In genomic region chr3:152281032-152281713, GRCh38 we compare ENCODE assay signal across 9 cellular contexts. TPM values are rescaled to one million over a fixed set of nuclear protein-coding genes. Genes with fewer than 3 reads are reported as not detected.
DNase-seq lines count a peak whose midpoint lies in the region; ATAC-seq and TF ChIP-seq lines count a peak whose summit lies in the region.
"Had no signal": no experiment of that assay in that cellular context is flagged by ENCODE, and none has a peak within 500 bp of the region (broad histone marks: within the 10 kb centered on the region; RNA-seq: fewer than 3 reads in every experiment).

No MANE protein-coding gene starts in this region.

- H3K79me2 ChIP-seq in H9 (ENCODE audit: insufficient read depth, low read length), result peaks cover 4% of the 10 kb centered on the region; the same call in 1 of the 2 replicates

- H2AK5ac ChIP-seq in H9 (ENCODE audit: insufficient read length, low read length), result no peak overlapping the region

- no peak overlapping the region for H3K23ac ChIP-seq in H9 (ENCODE audit: insufficient read length, low read depth, low read length)

- no peak overlapping the region for H2BK120ac ChIP-seq in H9 (ENCODE audit: low read depth, low read length, poor library complexity, severe bottlenecking)

- no peak overlapping the region for H2AFZ ChIP-seq in H9 (ENCODE audit: low read length)
- H2AFZ ChIP-seq: parathyroid adenoma had no signal

- peaks cover 5% of the 10 kb centered on the region for H3K36me3 Mint-ChIP-seq in activated naive CD4-positive, alpha-beta T cell treated with anti-CD3 and anti-CD28 coated beads, Interleukin-2, amount 50 U/mL, for 24 hours
- H3K36me3 Mint-ChIP-seq in type B pancreatic cell (peaks cover 4% of the 10 kb centered on the region), H9 (ENCODE audit: insufficient read depth in 1 of 3, low read depth in 3 of 3) (no peaks in the 10 kb centered on the region)

- H2BK15ac ChIP-seq in H9 (ENCODE audit: low read depth, low read length), result no peak overlapping the region

- peak overlapping the region in 50 of 59 donors; percentile 2 to 77 (median 54) for H3K27ac ChIP-seq in dorsolateral prefrontal cortex
- no peak overlapping the region for H3K27ac ChIP-seq in foreskin keratinocyte
- no peak overlapping the region for H3K27ac ChIP-seq in H9 (ENCODE audit: insufficient read length, low read depth, low read length)
- H3K27ac ChIP-seq: parathyroid adenoma had no signal

- H2BK12ac ChIP-seq in H9 (ENCODE audit: insufficient read length, low read depth, low read length), result no peak overlapping the region

- H4K20me1 ChIP-seq in H9 (ENCODE audit: control insufficient read depth, insufficient read depth, insufficient read length), result no peaks in the 10 kb centered on the region

- H2BK5ac ChIP-seq in H9 (ENCODE audit: insufficient read length, low read length), result no peak overlapping the region

- H3K4me3 ChIP-seq in dorsolateral prefrontal cortex, result peak overlapping the region in 2 of 59 donors; percentile 10 to 11

- ATAC-seq in HG03280 (IDR thresholded peaks at IDR 0.05; ENCODE audit: unreplicated experiment), result peak; percentile 80
- ATAC-seq in foreskin keratinocyte, result no peak

- H3K23me2 ChIP-seq in H9 (ENCODE audit: insufficient read length, low read depth, low read length, poor library complexity, severe bottlenecking), result no peaks in the 10 kb centered on the region

- intact Hi-C loops in dorsolateral prefrontal cortex (cut with DNase I), result no loop called here

- H3K79me1 ChIP-seq in H9 (ENCODE audit: insufficient read depth, low read depth, low read length, poor library complexity, severe bottlenecking), result no peaks in the 10 kb centered on the region

- no peak overlapping the region for H3K4ac ChIP-seq in H9 (ENCODE audit: low read depth, low read length)

- H4K8ac ChIP-seq in H9 (replicated peaks; ENCODE audit: insufficient read length, low read depth, low read length), result no peak overlapping the region

- H4K91ac ChIP-seq in H9 (ENCODE audit: insufficient read length, low read depth, low read length), result no peak overlapping the region

- no peak overlapping the region for H2BK20ac ChIP-seq in H9 (ENCODE audit: low read depth, low read length, poor library complexity, severe bottlenecking)

- WGBS in H9 (ENCODE audit: extremely low coverage, insufficient read length, low lambda C conversion rate), result no CpG with 5 or more reads among the region's 4 CpGs

- peak overlapping the region; percentile 92 for H3K27ac Mint-ChIP-seq in activated naive CD4-positive, alpha-beta T cell treated with anti-CD3 and anti-CD28 coated beads, Interleukin-2, amount 50 U/mL, for 24 hours
- H3K27ac Mint-ChIP-seq in type B pancreatic cell, result peak overlapping the region; percentile 16
- H3K27ac Mint-ChIP-seq in H9, result no peak overlapping the region; a peak in 1 of 7 replicates

- no peaks in the 10 kb centered on the region for H3K9me3 ChIP-seq in H9 (ENCODE audit: control insufficient read depth, low read depth, low read length)

- H3K18ac ChIP-seq in H9 (ENCODE audit: insufficient read length, low read depth, low read length), result no peak overlapping the region

- peaks cover 85% of the 10 kb centered on the region for H3K4me1 Mint-ChIP-seq in activated naive CD4-positive, alpha-beta T cell treated with anti-CD3 and anti-CD28 coated beads, Interleukin-2, amount 50 U/mL, for 24 hours
- H3K4me1 Mint-ChIP-seq in type B pancreatic cell (ENCODE audit: unreplicated experiment), result peaks cover 55% of the 10 kb centered on the region
- H3K4me1 Mint-ChIP-seq in H9, result peaks cover 29 to 33% of the 10 kb centered on the region in 2 experiments

- no peak overlapping the region for H3K9ac ChIP-seq in H9 (ENCODE audit: extremely low read depth, insufficient read length, low read length)
- H3K9ac ChIP-seq: parathyroid adenoma had no signal

- H3K14ac ChIP-seq in H9 (ENCODE audit: insufficient read depth, low read length), result no peak overlapping the region

- H3K4me2 ChIP-seq in H9 (ENCODE audit: insufficient read depth, insufficient read length, low read length), result no peak overlapping the region

- H3K9me3 Mint-ChIP-seq in activated naive CD4-positive, alpha-beta T cell treated with anti-CD3 and anti-CD28 coated beads, Interleukin-2, amount 50 U/mL, for 24 hours, result no peaks in the 10 kb centered on the region
- H3K9me3 Mint-ChIP-seq in type B pancreatic cell, result no peaks in the 10 kb centered on the region
- H3K9me3 Mint-ChIP-seq in H9, result no peaks in the 10 kb centered on the region

- no peak overlapping the region for H4K5ac ChIP-seq in H9 (ENCODE audit: insufficient read length, low read depth, low read length)

- H3K4me1 ChIP-seq in foreskin keratinocyte (peaks cover 14% of the 10 kb centered on the region), H9 (ENCODE audit: insufficient read depth, low read length) (peaks cover 2% of the 10 kb centered on the region; the same call in 1 of the 2 replicates)

- DNase-seq in activated naive CD4-positive, alpha-beta T cell treated with Interleukin-2 at 50 U/mL for 16 hours, result no peak
- DNase-seq in dorsolateral prefrontal cortex (no peak), type B pancreatic cell (ENCODE audit: extremely low spot score, unreplicated experiment) (no peak), NCI-H345 (lab: John Stamatoyannopoulos, UW) (no peak), foreskin keratinocyte (no peak), H9 (no peak)

- H3K27me3 ChIP-seq in dorsolateral prefrontal cortex (no peaks in the 10 kb centered on the region), foreskin keratinocyte (no peaks in the 10 kb centered on the region), H9 (ENCODE audit: insufficient read depth, low read length) (no peaks in the 10 kb centered on the region)

- TF ChIP-seq CTCF in dorsolateral prefrontal cortex (IDR thresholded peaks at IDR 0.05 in 54 of 56, conservative IDR thresholded peaks at IDR 0.05 in 2 of 56; ENCODE audit: low read depth in 1 of 56, partially characterized antibody in 56 of 56) (no peak), type B pancreatic cell (conservative IDR thresholded peaks at IDR 0.05) (no peak), foreskin keratinocyte (conservative IDR thresholded peaks at IDR 0.05) (no peak), H9 (conservative IDR thresholded peaks at IDR 0.05) (no peak)

- peak overlapping the region; percentile 74 for H3K4me3 Mint-ChIP-seq in activated naive CD4-positive, alpha-beta T cell treated with anti-CD3 and anti-CD28 coated beads, Interleukin-2, amount 50 U/mL, for 24 hours
- H3K4me3 Mint-ChIP-seq in type B pancreatic cell (peak overlapping the region; percentile 4), H9 (no peak overlapping the region)

- H3K56ac ChIP-seq in H9 (ENCODE audit: insufficient read length, low read depth, low read length), result no peak overlapping the region

- H3T11ph ChIP-seq in H9 (ENCODE audit: low read length), result no peak overlapping the region

- H3K27me3 Mint-ChIP-seq in activated naive CD4-positive, alpha-beta T cell treated with anti-CD3 and anti-CD28 coated beads, Interleukin-2, amount 50 U/mL, for 24 hours, result no peaks in the 10 kb centered on the region
- no peaks in the 10 kb centered on the region for H3K27me3 Mint-ChIP-seq in type B pancreatic cell
- no peaks in the 10 kb centered on the region for H3K27me3 Mint-ChIP-seq in H9 (ENCODE audit: low read depth)

RNA-seq across cellular contexts. Expression of gene MBNL1, which starts 12.4 kb away (rescaled TPM):
- total RNA-seq in dorsolateral prefrontal cortex, result 100 to 1,000 TPM; 106 to 168 (median 132) TPM
- 61.2 and 69.4 TPM in 2 replicates for total RNA-seq in type B pancreatic cell (ENCODE audit: low replicate concordance)
- 66.8 and 72.7 TPM in 2 replicates for total RNA-seq in foreskin keratinocyte
- polyA plus RNA-seq in foreskin keratinocyte, result 14.1 and 16.8 TPM in 2 replicates
- total RNA-seq in H9 (2021), result 14.9 and 15.2 TPM in 2 replicates

Comparison
In these comparisons a context has a peak if more than half of its experiments do, and no peak if none do; other contexts are left out.
1. H3K27ac Mint-ChIP-seq: peak in activated naive CD4-positive, alpha-beta T cell treated with anti-CD3 and anti-CD28 coated beads, Interleukin-2, amount 50 U/mL, for 24 hours (single experiment) and type B pancreatic cell (single experiment); none in H9 (0 of 3).
2. H3K4me3 Mint-ChIP-seq: peak in activated naive CD4-positive, alpha-beta T cell treated with anti-CD3 and anti-CD28 coated beads, Interleukin-2, amount 50 U/mL, for 24 hours (single experiment) and type B pancreatic cell (single experiment); none in H9 (0 of 2).
3. H3K27ac ChIP-seq: peak in dorsolateral prefrontal cortex (50 of 59); none in foreskin keratinocyte (single experiment) and H9 (single experiment).